In genomic region chr22:17110791-17111550, GRCh38 we compare ENCODE assay signal across 31 cellular contexts. TPM values are rescaled to one million over a fixed set of nuclear protein-coding genes. Genes with fewer than 3 reads are reported as not detected.
A peak's percentile ranks its signal among the peaks of the same experiment; 100 is the strongest.
DNase-seq lines count a peak whose midpoint lies in the region; ATAC-seq, FAIRE-seq and TF ChIP-seq lines count a peak whose summit lies in the region.
"Had no signal": no experiment of that assay in that cellular context is flagged by ENCODE, and none has a peak within 500 bp of the region (broad histone marks: within the 10 kb centered on the region; RNA-seq: fewer than 3 reads in every experiment).

No MANE protein-coding gene starts in this region.

- no peak for FAIRE-seq in GM12891 (lab: Jason Lieb, UNC)
- FAIRE-seq: HepG2, pancreas had no signal

- H3K27ac Mint-ChIP-seq in T-helper 1 cell treated with Interleukin-12 subunit alpha and Interleukin-12 subunit beta and Interleukin-4 antibody, amounts not matched to agents 30 μg/mL and 1 μg/mL, for 36 hours = peak overlapping the region; percentile 7
- H3K27ac Mint-ChIP-seq in CD14-positive monocyte = peak overlapping the region; percentile 37 to 88 (median 80)
- peak overlapping the region; percentile 13 to 88 (median 84) for H3K27ac Mint-ChIP-seq in naive thymus-derived CD8-positive, alpha-beta T cell
- H3K27ac Mint-ChIP-seq: activated B cell treated with CpG ODN at 0.5 μM for 24 hours; activated T-cell treated with anti-CD3 and anti-CD28 coated beads, Interleukin-2, amount 50 U/mL, for 72 hours; nephron progenitor cell had no signal

- H3K4me1 ChIP-seq in SJCRH30 = no peaks in the 10 kb centered on the region
- H3K4me1 ChIP-seq: HAP-1, pancreas had no signal

- no peaks in the 10 kb centered on the region for H3K36me3 ChIP-seq in SJCRH30

- intact Hi-C loops in CD14-positive monocyte (cut with micrococcal nuclease) = no loop called here

- H3K9me3 Mint-ChIP-seq in T-helper 1 cell treated with Interleukin-12 subunit alpha and Interleukin-12 subunit beta and Interleukin-4 antibody, amounts not matched to agents 30 μg/mL and 1 μg/mL, for 36 hours = no peaks in the 10 kb centered on the region
- peaks cover 0 to 2% (median 0%) of the 10 kb centered on the region in 7 donors for H3K9me3 Mint-ChIP-seq in CD14-positive monocyte
- no peaks in the 10 kb centered on the region for H3K9me3 Mint-ChIP-seq in naive thymus-derived CD8-positive, alpha-beta T cell
- H3K9me3 Mint-ChIP-seq: activated B cell treated with CpG ODN at 0.5 μM for 24 hours; activated T-cell treated with anti-CD3 and anti-CD28 coated beads, Interleukin-2, amount 50 U/mL, for 72 hours; immature natural killer cell; nephron progenitor cell had no signal

- ATAC-seq in naive thymus-derived CD8-positive, alpha-beta T cell = no peak
- no peak for ATAC-seq in HG03175 (IDR thresholded peaks at IDR 0.05; ENCODE audit: unreplicated experiment)
- ATAC-seq: activated T-cell treated with anti-CD3 and anti-CD28 coated beads, Interleukin-2, amount 50 U/mL, for 72 hours; HepG2; left cardiac atrium; Panc1; pancreas; stimulated activated naive CD8-positive, alpha-beta T cell treated with anti-CD3 and anti-CD28 coated beads, Interleukin-15, Interleukin-2, amounts not matched to agents 100 U/mL and 50 U/mL, for 24 hours; upper lobe of right lung had no signal

- H3K9me3 ChIP-seq in SJCRH30 (replicated peaks) = no peaks in the 10 kb centered on the region
- H3K9me3 ChIP-seq: HAP-1, pancreas, upper lobe of right lung had no signal

- no peak for TF ChIP-seq CTCF in CD14-positive monocyte (IDR thresholded peaks at IDR 0.05)

- no peak overlapping the region for H3K4me3 Mint-ChIP-seq in T-helper 1 cell treated with Interleukin-12 subunit alpha and Interleukin-12 subunit beta and Interleukin-4 antibody, amounts not matched to agents 30 μg/mL and 1 μg/mL, for 36 hours
- peak overlapping the region; percentile 31 to 55 for H3K4me3 Mint-ChIP-seq in CD14-positive monocyte
- H3K4me3 Mint-ChIP-seq in naive thymus-derived CD8-positive, alpha-beta T cell = peak overlapping the region in 3 of 10 donors; percentile 33 to 38 (median 33)
- H3K4me3 Mint-ChIP-seq: activated B cell treated with CpG ODN at 0.5 μM for 24 hours; activated T-cell treated with anti-CD3 and anti-CD28 coated beads, Interleukin-2, amount 50 U/mL, for 72 hours; immature natural killer cell; nephron progenitor cell had no signal

- H3K27me3 Mint-ChIP-seq in T-helper 1 cell treated with Interleukin-12 subunit alpha and Interleukin-12 subunit beta and Interleukin-4 antibody, amounts not matched to agents 30 μg/mL and 1 μg/mL, for 36 hours (ENCODE audit: low read depth) = no peaks in the 10 kb centered on the region
- H3K27me3 Mint-ChIP-seq in CD14-positive monocyte (ENCODE audit: low read depth in 3 of 3) = peaks cover 0 to 2% (median 0%) of the 10 kb centered on the region in 3 donors
- no peaks in the 10 kb centered on the region for H3K27me3 Mint-ChIP-seq in naive thymus-derived CD8-positive, alpha-beta T cell
- H3K27me3 Mint-ChIP-seq: activated B cell treated with CpG ODN at 0.5 μM for 24 hours had no signal

- DNase-seq in T-helper 1 cell (no peak), CD14-positive monocyte (ENCODE audit: low spot score) (no peak), UCSD-AML1 (lab: John Stamatoyannopoulos, UW; ENCODE audit: unreplicated experiment) (peak; percentile 24), GM12891 (ENCODE audit: insufficient read length, low spot score) (no peak), SJCRH30 (no peak)
- DNase-seq in naive thymus-derived CD8-positive, alpha-beta T cell = no peak
- DNase-seq: 8988T; activated B cell treated with CpG ODN at 0.5 μM for 24 hours; activated CD4-positive, alpha-beta T cell treated with anti-CD3 and anti-CD28 coated beads, Interleukin-2, amount 50 U/mL, for 1 hour; activated T-cell treated with anti-CD3 and anti-CD28 coated beads, Interleukin-2, amount 50 U/mL, for 72 hours; caudate nucleus; EL; immature natural killer cell; left cardiac atrium; NCI-H1436 treated with DMSO at 0.1 percent for 48 hours; NCI-H2081 treated with DMSO at 0.1 percent for 48 hours; NCI-H2227 treated with DMSO at 0.1 percent for 48 hours; NCI-H526 treated with DMSO at 0.1 percent for 48 hours; nephron progenitor cell; pancreas; retina; SHP77; stimulated activated naive CD8-positive, alpha-beta T cell treated with anti-CD3 and anti-CD28 coated beads, Interleukin-15, Interleukin-2, amounts not matched to agents 100 U/mL and 50 U/mL, for 24 hours; T1000; upper lobe of right lung had no signal

- no peaks in the 10 kb centered on the region for H3K27me3 ChIP-seq in SJCRH30
- H3K27me3 ChIP-seq: pancreas, upper lobe of right lung had no signal

- TF ChIP-seq POLR2A in GM12891 (IDR thresholded peaks at IDR 0.05; ENCODE audit: low read depth, low read length) = no peak

- H3K4me1 Mint-ChIP-seq in T-helper 1 cell treated with Interleukin-12 subunit alpha and Interleukin-12 subunit beta and Interleukin-4 antibody, amounts not matched to agents 30 μg/mL and 1 μg/mL, for 36 hours (ENCODE audit: low read depth) = peaks cover 45% of the 10 kb centered on the region
- H3K4me1 Mint-ChIP-seq in CD14-positive monocyte = peaks cover 91% of the 10 kb centered on the region
- H3K4me1 Mint-ChIP-seq in naive thymus-derived CD8-positive, alpha-beta T cell = peaks cover 45 to 85% (median 66%) of the 10 kb centered on the region in 4 donors

- peaks cover 51% of the 10 kb centered on the region for H3K36me3 Mint-ChIP-seq in T-helper 1 cell treated with Interleukin-12 subunit alpha and Interleukin-12 subunit beta and Interleukin-4 antibody, amounts not matched to agents 30 μg/mL and 1 μg/mL, for 36 hours (ENCODE audit: low read depth)
- H3K36me3 Mint-ChIP-seq in CD14-positive monocyte = peaks cover 58 to 85% of the 10 kb centered on the region in 2 donors
- peaks cover 0 to 39% (median 7%) of the 10 kb centered on the region in 3 donors for H3K36me3 Mint-ChIP-seq in naive thymus-derived CD8-positive, alpha-beta T cell

- H3K4me3 ChIP-seq in SJCRH30 = no peak overlapping the region
- H3K4me3 ChIP-seq: HAP-1, pancreas, skin epidermis, upper lobe of right lung had no signal

- H3K27ac ChIP-seq in SJCRH30 = no peak overlapping the region
- H3K27ac ChIP-seq: pancreas, skin epidermis, upper lobe of right lung had no signal

- POLR2A ChIA-PET in naive thymus-derived CD8-positive, alpha-beta T cell (lab: Charles Lee) = interaction anchor here (1.0 to 6.3 kb wide), 4 partner anchors 12 to 24 kb away, joined by 3 to 67 read pairs (median 4); partner anchors contain the start of gene IL17RA

TF ChIP-seq in GM12891, 5 proteins besides CTCF, POLR2A, EP300 and RAD21:
- TF ChIP-seq POU2F2 (IDR thresholded peaks at IDR 0.05; ENCODE audit: low read depth, low read length) (no peak), SPI1 (IDR thresholded peaks at IDR 0.05; ENCODE audit: low read depth, low read length) (no peak), TAF1 (IDR thresholded peaks at IDR 0.05; ENCODE audit: low read depth, low read length) (no peak), POLR2AphosphoS5 (IDR thresholded peaks at IDR 0.05; ENCODE audit: low read depth, low read length) (no peak), PAX5 (IDR thresholded peaks at IDR 0.05; ENCODE audit: insufficient read depth, low read length, severe bottlenecking) (no peak)

RNA-seq across cellular contexts. Expression of gene TMEM121B, which starts 10.2 kb away (rescaled TPM):
- 1 to 10 TPM; 1.4 to 1.9 TPM for polyA plus RNA-seq in CD14-positive monocyte
- under 1 TPM; 0.08 to 0.11 TPM for total RNA-seq in naive thymus-derived CD8-positive, alpha-beta T cell
- not detected for polyA plus RNA-seq in naive thymus-derived CD8-positive, alpha-beta T cell
- 0.08 TPM for polyA plus RNA-seq in GM12891 (2012; ENCODE audit: low read depth, missing spikeins)
- 1.8 and 1.9 TPM in 2 replicates for total RNA-seq in SJCRH30 (2014; rRNA removed; shearing (Covaris generic))
- total RNA-seq: HepG2 had no signal
- polyA plus RNA-seq: HepG2, immature natural killer cell had no signal

RNA-seq across cellular contexts. Expression of gene IL17RA, which starts 26.2 kb away (rescaled TPM):
- 100 to 1,000 TPM in 1 of 2 donors, 10 to 100 TPM in 1; 68.3 to 118 TPM for polyA plus RNA-seq in CD14-positive monocyte
- total RNA-seq in naive thymus-derived CD8-positive, alpha-beta T cell = 10 to 100 TPM; 69.9 to 78.6 TPM
- 10 to 100 TPM; 26.2 to 57.7 (median 48.8) TPM for polyA plus RNA-seq in naive thymus-derived CD8-positive, alpha-beta T cell
- 2.3 TPM for polyA plus RNA-seq in GM12891 (2012; ENCODE audit: low read depth, missing spikeins)
- total RNA-seq in SJCRH30 (2014; rRNA removed; shearing (Covaris generic)) = 3.2 and 3.3 TPM in 2 replicates

RNA-seq across cellular contexts. Expression of gene HDHD5, which starts 48.1 kb away (rescaled TPM):
- 100 to 1,000 TPM in 1 of 2 donors, 10 to 100 TPM in 1; 79.9 to 119 TPM for polyA plus RNA-seq in CD14-positive monocyte
- 10 to 100 TPM; 29.3 to 33.6 TPM for total RNA-seq in naive thymus-derived CD8-positive, alpha-beta T cell
- 10 to 100 TPM; 48.5 to 72.7 (median 59.8) TPM for polyA plus RNA-seq in naive thymus-derived CD8-positive, alpha-beta T cell
- 29.7 TPM for polyA plus RNA-seq in GM12891 (2012; ENCODE audit: low read depth, missing spikeins)
- total RNA-seq in SJCRH30 (2014; rRNA removed; shearing (Covaris generic)) = 48.3 and 48.7 TPM in 2 replicates
- total RNA-seq: HepG2 had no signal
- polyA plus RNA-seq: HepG2 had no signal

Comparison
In these comparisons a context has a peak if more than half of its experiments do, and no peak if none do; other contexts are left out.
1. H3K27ac Mint-ChIP-seq: peak in every context shown above with its lines; median percentile 84 in naive thymus-derived CD8-positive, alpha-beta T cell; 80 in CD14-positive monocyte; 7 in T-helper 1 cell treated with Interleukin-12 subunit alpha and Interleukin-12 subunit beta and Interleukin-4 antibody, amounts not matched to agents 30 μg/mL and 1 μg/mL, for 36 hours.
2. RNA of gene IL17RA, which starts 26.2 kb away (total RNA-seq): 69.9 to 78.6 TPM in naive thymus-derived CD8-positive, alpha-beta T cell; 3.2 to 3.3 TPM in SJCRH30; every median in the first group is over 10 times any median in the second.